Comparison of ENCODE assay signal across 38 cellular contexts in the genomic region with DNA sequence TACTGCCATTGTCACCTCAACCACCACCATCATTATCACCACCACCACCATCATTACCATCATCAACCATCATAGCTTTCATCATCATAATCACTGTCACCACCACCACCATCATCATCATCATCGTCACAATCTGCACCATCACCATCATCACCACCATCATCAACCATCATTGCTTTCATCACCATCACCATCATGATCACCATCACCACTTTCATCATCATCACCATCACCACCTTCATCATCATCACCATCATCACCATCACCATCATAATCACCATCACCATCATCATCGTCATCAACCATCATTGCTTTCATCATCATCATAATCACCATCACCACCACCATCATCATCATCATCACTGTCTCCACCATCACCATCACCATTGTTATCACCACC. TPM values are rescaled to one million over a fixed set of nuclear protein-coding genes. Genes with fewer than 3 reads are reported as not detected.
"Had no signal": no experiment of that assay in that cellular context is flagged by ENCODE, and none has a peak within 500 bp of the region (broad histone marks: within the 10 kb centered on the region; RNA-seq: fewer than 3 reads in every experiment).

No MANE protein-coding gene starts in this region.

- H3K36me3 ChIP-seq: ascending aorta, esophagus squamous epithelium, gastroesophageal sphincter, heart right ventricle had no signal

- H3K27me3 ChIP-seq: ascending aorta, gastroesophageal sphincter had no signal

- ATAC-seq: activated CD4-positive, alpha-beta T cell treated with anti-CD3 and anti-CD28 coated beads for 36 hours; activated CD8-positive, alpha-beta memory T cell treated with anti-CD3 and anti-CD28 coated beads, Interleukin-2, amount 10 ng/mL, durations not matched to agents 7 days and 5 days; activated CD8-positive, alpha-beta T cell treated with anti-CD3 and anti-CD28 coated beads, Interleukin-2, amount 10 ng/mL, durations not matched to agents 7 days and 5 days; activated naive CD4-positive, alpha-beta T cell treated with anti-CD3 and anti-CD28 coated beads, Interleukin-2, amount 50 U/mL, for 72 hours; gastroesophageal sphincter; heart right ventricle had no signal

- H3K4me3 ChIP-seq: ascending aorta, esophagus squamous epithelium, gastroesophageal sphincter, heart right ventricle had no signal

- H3K27ac ChIP-seq: ascending aorta, epithelial cell of prostate, esophagus squamous epithelium, gastroesophageal sphincter, heart right ventricle had no signal

- FAIRE-seq: colon, endometrium, endothelial cell of umbilical vein had no signal

- DNase-seq: activated CD4-positive, alpha-beta memory T cell treated with anti-CD3 and anti-CD28 coated beads for 36 hours; activated CD4-positive, alpha-beta T cell treated with anti-CD3 and anti-CD28 coated beads for 36 hours; activated CD4-positive, alpha-beta T cell treated with anti-CD3 and anti-CD28 coated beads, Interleukin-2, amount 10 ng/mL, durations not matched to agents 24 days and 14 days; activated CD4-positive, CD25-positive, alpha-beta regulatory T cell; activated CD4-positive, CD25-positive, alpha-beta regulatory T cell treated with anti-CD3 and anti-CD28 coated beads, Interleukin-2, amount 50 U/mL, for 72 hours; activated CD8-positive, alpha-beta memory T cell treated with anti-CD3 and anti-CD28 coated beads, Interleukin-2, amount 10 ng/mL, durations not matched to agents 7 days and 5 days; activated CD8-positive, alpha-beta memory T cell treated with anti-CD3 and anti-CD28 coated beads, Interleukin-2, amount 50 U/mL, for 4 hours; activated CD8-positive, alpha-beta T cell treated with anti-CD3 and anti-CD28 coated beads, Interleukin-2, amount 10 ng/mL, durations not matched to agents 7 days and 5 days; activated gamma-delta T cell; activated naive CD4-positive, alpha-beta T cell; activated naive CD4-positive, alpha-beta T cell treated with anti-CD3 and anti-CD28 coated beads, Interleukin-2, amount 10 ng/mL, durations not matched to agents 7 days and 5 days; activated naive CD8-positive, alpha-beta T cell treated with anti-CD3 and anti-CD28 coated beads, Interleukin-2, amount 10 ng/mL, durations not matched to agents 7 days and 5 days; activated T-cell treated with anti-CD3 and anti-CD28 coated beads, Interleukin-2, amount 50 U/mL, for 1 hour; activated T-cell treated with anti-CD3 and anti-CD28 coated beads, Interleukin-2, amount 50 U/mL, for 48 hours; caudate nucleus; cortex of kidney; dermis blood vessel endothelial cell; effector CD8-positive, alpha-beta T cell; esophagus squamous epithelium; foreskin melanocyte; heart right ventricle; hippocampal formation; T-helper 2 cell had no signal

RNA-seq across cellular contexts. Expression of gene MRGPRG, which starts 44.8 kb away (rescaled TPM):
- total RNA-seq: activated CD4-positive, alpha-beta memory T cell treated with anti-CD3 and anti-CD28 coated beads for 36 hours; activated CD4-positive, alpha-beta T cell treated with anti-CD3 and anti-CD28 coated beads for 36 hours; activated CD4-positive, alpha-beta T cell treated with anti-CD3 and anti-CD28 coated beads, Interleukin-2, amount 10 ng/mL, durations not matched to agents 24 days and 14 days; activated CD8-positive, alpha-beta memory T cell treated with anti-CD3 and anti-CD28 coated beads for 36 hours; activated CD8-positive, alpha-beta memory T cell treated with anti-CD3 and anti-CD28 coated beads, Interleukin-2, amount 10 ng/mL, durations not matched to agents 7 days and 5 days; activated CD8-positive, alpha-beta T cell treated with anti-CD3 and anti-CD28 coated beads, Interleukin-2, amount 10 ng/mL, durations not matched to agents 7 days and 5 days; activated naive CD4-positive, alpha-beta T cell treated with anti-CD3 and anti-CD28 coated beads, Interleukin-2, amount 50 U/mL, for 72 hours; activated naive CD8-positive, alpha-beta T cell treated with anti-CD3 and anti-CD28 coated beads, Interleukin-2, amount 10 ng/mL, durations not matched to agents 7 days and 5 days; activated T-helper 1 cell treated with anti-CD3 and anti-CD28 coated beads, Interleukin-12 subunit alpha, Interleukin-12 subunit beta, Interleukin-2, Interleukin-4 antibody, amounts not matched to agents 30 ng/mL and 10 ng/mL and 1 ng/mL, durations not matched to agents 14 hours and 24 hours and 36 hours; activated T-helper 2 cell treated with anti-CD3 and anti-CD28 coated beads, Interferon-gamma antibody, Interleukin-2, Interleukin-4, amounts not matched to agents 10 μg/mL and 5 μg/mL and 100 μg/mL, durations not matched to agents 14 hours and 24 hours and 36 hours; ascending aorta; chondrocyte; dermis blood vessel endothelial cell; endothelial cell of umbilical vein; esophagus squamous epithelium; fibroblast of lung; fibroblast of villous mesenchyme; gastroesophageal sphincter; glomerular endothelial cell; heart right ventricle had no signal
- polyA plus RNA-seq: endothelial cell of umbilical vein, esophagus, fibroblast of lung, heart right ventricle had no signal

RNA-seq across cellular contexts. Expression of gene MRGPRE, which starts 58.4 kb away (rescaled TPM):
- total RNA-seq: activated CD4-positive, alpha-beta memory T cell treated with anti-CD3 and anti-CD28 coated beads for 36 hours; activated CD4-positive, alpha-beta T cell treated with anti-CD3 and anti-CD28 coated beads for 36 hours; activated CD4-positive, alpha-beta T cell treated with anti-CD3 and anti-CD28 coated beads, Interleukin-2, amount 10 ng/mL, durations not matched to agents 24 days and 14 days; activated CD8-positive, alpha-beta memory T cell treated with anti-CD3 and anti-CD28 coated beads for 36 hours; activated CD8-positive, alpha-beta memory T cell treated with anti-CD3 and anti-CD28 coated beads, Interleukin-2, amount 10 ng/mL, durations not matched to agents 7 days and 5 days; activated CD8-positive, alpha-beta T cell treated with anti-CD3 and anti-CD28 coated beads, Interleukin-2, amount 10 ng/mL, durations not matched to agents 7 days and 5 days; activated naive CD4-positive, alpha-beta T cell treated with anti-CD3 and anti-CD28 coated beads, Interleukin-2, amount 50 U/mL, for 72 hours; activated naive CD8-positive, alpha-beta T cell treated with anti-CD3 and anti-CD28 coated beads, Interleukin-2, amount 10 ng/mL, durations not matched to agents 7 days and 5 days; activated T-helper 1 cell treated with anti-CD3 and anti-CD28 coated beads, Interleukin-12 subunit alpha, Interleukin-12 subunit beta, Interleukin-2, Interleukin-4 antibody, amounts not matched to agents 30 ng/mL and 10 ng/mL and 1 ng/mL, durations not matched to agents 14 hours and 24 hours and 36 hours; activated T-helper 2 cell treated with anti-CD3 and anti-CD28 coated beads, Interferon-gamma antibody, Interleukin-2, Interleukin-4, amounts not matched to agents 10 μg/mL and 5 μg/mL and 100 μg/mL, durations not matched to agents 14 hours and 24 hours and 36 hours; ascending aorta; chondrocyte; dermis blood vessel endothelial cell; endothelial cell of umbilical vein; fibroblast of villous mesenchyme; gastroesophageal sphincter; glomerular endothelial cell had no signal
- polyA plus RNA-seq: endothelial cell of umbilical vein, esophagus, fibroblast of lung, heart right ventricle had no signal
